In the genomic region with DNA sequence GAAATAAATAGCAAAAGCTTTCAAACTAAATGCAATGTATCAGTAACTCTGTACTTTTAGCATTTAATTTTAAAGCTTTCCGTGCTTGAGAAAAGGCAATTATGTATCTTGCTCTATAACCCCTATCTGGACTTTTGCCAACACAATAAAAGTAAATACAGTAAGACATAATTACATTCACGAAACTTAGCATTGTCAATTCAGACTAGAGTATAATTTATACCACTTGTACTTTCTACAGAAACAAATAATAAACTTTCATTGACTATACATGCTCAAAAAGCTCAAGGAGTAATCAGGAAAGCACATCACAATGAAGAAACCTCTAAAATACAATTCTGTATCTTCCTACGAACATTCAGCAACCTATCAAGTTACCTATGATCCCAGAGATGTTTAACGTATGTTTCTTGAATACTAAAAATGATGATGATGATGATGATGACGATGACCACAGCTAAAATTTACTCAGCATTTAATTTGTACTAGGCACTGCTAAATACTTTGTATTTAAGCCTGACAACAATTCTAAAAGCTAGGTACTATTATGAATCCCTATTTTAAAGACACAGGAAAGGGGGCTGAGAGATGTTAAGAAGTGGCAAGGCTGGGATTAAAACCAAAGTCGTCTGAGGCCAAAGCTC, we compare ENCODE assay signal across 12 cellular contexts.
"Had no signal": no experiment of that assay in that cellular context is flagged by ENCODE, and none has a peak within 500 bp of the region (broad histone marks: within the 10 kb centered on the region; RNA-seq: fewer than 3 reads in every experiment).

No MANE protein-coding gene starts in this region.

- H3K4me3 ChIP-seq: body of pancreas, neural progenitor cell, ovary, skin epidermis, stomach, uterus had no signal

- ATAC-seq: body of pancreas had no signal

- H3K9me3 ChIP-seq: body of pancreas, ovary, stomach, uterus had no signal

- H3K27me3 Mint-ChIP-seq: activated naive CD4-positive, alpha-beta T cell treated with anti-CD3 and anti-CD28 coated beads, Interleukin-2, amount 50 U/mL, for 24 hours; central memory CD8-positive, alpha-beta T cell had no signal

- H3K4me3 Mint-ChIP-seq: activated naive CD4-positive, alpha-beta T cell treated with anti-CD3 and anti-CD28 coated beads, Interleukin-2, amount 50 U/mL, for 24 hours; central memory CD8-positive, alpha-beta T cell; neural progenitor cell had no signal

- H3K36me3 ChIP-seq: neural progenitor cell, ovary, uterus had no signal

- H3K27ac Mint-ChIP-seq: activated naive CD4-positive, alpha-beta T cell treated with anti-CD3 and anti-CD28 coated beads, Interleukin-2, amount 50 U/mL, for 24 hours; neural progenitor cell had no signal

- DNase-seq: activated CD4-positive, alpha-beta T cell treated with anti-CD3 and anti-CD28 coated beads, Interleukin-2, amount 50 U/mL, for 4 hours; activated T-cell treated with anti-CD3 and anti-CD28 coated beads, Interleukin-2, amount 50 U/mL, for 1 hour; body of pancreas; cortex of kidney; effector memory CD4-positive, alpha-beta T cell; ovary; stomach; uterus had no signal

- H3K4me1 ChIP-seq: neural progenitor cell, uterus had no signal

- H3K27me3 ChIP-seq: body of pancreas, neural progenitor cell, ovary, stomach, uterus had no signal

- H3K27ac ChIP-seq: body of pancreas, neural progenitor cell, ovary, skin epidermis, stomach, uterus had no signal
